Comparison of ENCODE assay signal across 21 cellular contexts in the genomic region with DNA sequence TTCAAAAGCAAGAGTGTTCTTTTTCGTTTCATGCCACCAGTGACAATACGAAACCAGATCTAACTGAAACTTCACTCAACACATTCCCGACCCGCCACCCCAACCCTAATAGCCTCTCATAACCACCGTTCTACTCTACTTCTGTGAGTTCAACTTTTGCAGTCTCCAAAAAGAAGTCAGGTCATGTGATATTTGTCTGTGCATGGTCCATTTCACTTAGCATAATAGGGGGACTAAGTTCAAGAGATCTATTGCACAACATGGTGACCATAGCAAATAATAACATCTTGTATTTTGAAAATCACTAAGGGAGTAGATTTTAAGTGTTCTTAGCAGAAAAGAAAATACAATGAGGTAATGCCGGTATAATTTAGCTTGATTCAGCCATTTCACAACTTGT.
DNase-seq lines count a peak whose midpoint lies in the region; ATAC-seq and TF ChIP-seq lines count a peak whose summit lies in the region.
"Had no signal": no experiment of that assay in that cellular context is flagged by ENCODE, and none has a peak within 500 bp of the region (broad histone marks: within the 10 kb centered on the region; RNA-seq: fewer than 3 reads in every experiment).

No MANE protein-coding gene starts in this region.

- H3K9me3 ChIP-seq in MG63: no peaks in the 10 kb centered on the region
- H3K9me3 ChIP-seq: Peyer's patch had no signal

- H3K4me3 ChIP-seq in fibroblast of mammary gland (ENCODE audit: control insufficient read depth, low read depth, low read length): no peak overlapping the region
- H3K4me3 ChIP-seq in MG63: no peak overlapping the region
- H3K4me3 ChIP-seq: Peyer's patch had no signal

- ATAC-seq in sciatic nerve: peak; percentile 76

- H3K36me3 ChIP-seq in MG63: no peaks in the 10 kb centered on the region
- H3K36me3 ChIP-seq: Peyer's patch had no signal

- intact Hi-C loops in sciatic nerve (cut with DNase I): no loop called here

- no peak for TF ChIP-seq CTCF in fibroblast of mammary gland (conservative IDR thresholded peaks at IDR 0.05; ENCODE audit: control insufficient read depth, insufficient read depth, low read depth, low read length)

- no peaks in the 10 kb centered on the region for H3K27me3 ChIP-seq in MG63
- H3K27me3 ChIP-seq: Peyer's patch had no signal

- peak; percentile 81 for DNase-seq in NCI-H510A treated with DMSO at 0.1 percent for 48 hours (lab: John Stamatoyannopoulos, UW)
- no peak for DNase-seq in NCI-H510A (lab: John Stamatoyannopoulos, UW)
- DNase-seq in DMS79 (lab: John Stamatoyannopoulos, UW): peak; percentile 74
- DNase-seq in fibroblast of mammary gland (ENCODE audit: low read depth): peak; percentile 18
- DNase-seq in sciatic nerve (ENCODE audit: low spot score): no peak
- no peak for DNase-seq in activated naive CD4-positive, alpha-beta T cell (lab: John Stamatoyannopoulos, UW)
- no peak for DNase-seq in MG63
- DNase-seq: CD4-positive, alpha-beta T cell; COR-L47; DND-41; Karpas-422; NCI-H1092 treated with DMSO at 0.1 percent for 48 hours; NCI-H1436 treated with DMSO at 0.1 percent for 48 hours; NCI-H187 treated with DMSO at 0.1 percent for 48 hours; NCI-H2227 treated with DMSO at 0.1 percent for 48 hours; NCI-H524 treated with DMSO at 0.1 percent for 48 hours; NCI-H82; OCI-M1; Peyer's patch; SHP77 treated with DMSO at 0.1 percent for 48 hours; T-helper 1 cell had no signal

Comparison
In these comparisons a context has a peak if more than half of its experiments do, and no peak if none do; other contexts are left out.
1. DNase-seq: peak in NCI-H510A treated with DMSO at 0.1 percent for 48 hours (single experiment), DMS79 (single experiment) and fibroblast of mammary gland (single experiment); none in NCI-H510A (single experiment), sciatic nerve (single experiment), activated naive CD4-positive, alpha-beta T cell (0 of 4) and MG63 (single experiment).